ENCODE assay signal across 13 cellular contexts in genomic region chr6:113377362-113377942, GRCh38.
DNase-seq lines count a peak whose midpoint lies in the region; ATAC-seq and TF ChIP-seq lines count a peak whose summit lies in the region.
"Had no signal": no experiment of that assay in that cellular context is flagged by ENCODE, and none has a peak within 500 bp of the region (broad histone marks: within the 10 kb centered on the region; RNA-seq: fewer than 3 reads in every experiment).

No MANE protein-coding gene starts in this region.

- peaks cover 49% of the 10 kb centered on the region for H3K27me3 ChIP-seq in OCI-LY3 (ENCODE audit: low read depth, low read length)
- H3K27me3 ChIP-seq: Peyer's patch had no signal

- no peak for TF ChIP-seq CTCF in OCI-LY3 (IDR thresholded peaks at IDR 0.05; ENCODE audit: low read depth, low read length)

- no peaks in the 10 kb centered on the region for H4K20me1 ChIP-seq in OCI-LY3 (ENCODE audit: insufficient read depth, low read length)

- no peak overlapping the region for H3K4me3 Mint-ChIP-seq in activated T-cell treated with anti-CD3 and anti-CD28 coated beads, Interleukin-2, amount 50 U/mL, for 24 hours
- H3K4me3 Mint-ChIP-seq: brain had no signal

- no peaks in the 10 kb centered on the region for H3K9me3 ChIP-seq in OCI-LY3 (ENCODE audit: insufficient read depth, low read length)
- H3K9me3 ChIP-seq: Peyer's patch had no signal

- no peak overlapping the region for H3K27ac ChIP-seq in OCI-LY3 (ENCODE audit: low read length)
- H3K27ac ChIP-seq: Peyer's patch had no signal

- ATAC-seq in GM18511 (IDR thresholded peaks at IDR 0.05; ENCODE audit: unreplicated experiment) (peak; percentile 72), GM21381 (IDR thresholded peaks at IDR 0.05; ENCODE audit: unreplicated experiment) (peak; percentile 69), HG02981 (IDR thresholded peaks at IDR 0.05; ENCODE audit: unreplicated experiment) (peak; percentile 57)

- DNase-seq in NCI-H1694 treated with DMSO at 0.1 percent for 48 hours (lab: John Stamatoyannopoulos, UW) (no peak), cerebellum (ENCODE audit: low spot score) (no peak), DMS79 (lab: John Stamatoyannopoulos, UW) (no peak)
- no peak for DNase-seq in activated T-cell treated with anti-CD3 and anti-CD28 coated beads, Interleukin-2, amount 50 U/mL, for 24 hours
- DNase-seq: activated T-cell treated with anti-CD3 and anti-CD28 coated beads for 4 hours, AML-193, KG1, Peyer's patch had no signal

- H3K36me3 Mint-ChIP-seq in activated T-cell treated with anti-CD3 and anti-CD28 coated beads, Interleukin-2, amount 50 U/mL, for 24 hours (ENCODE audit: low read depth), result no peaks in the 10 kb centered on the region
- H3K36me3 Mint-ChIP-seq: brain had no signal

- H3K4me2 ChIP-seq in OCI-LY3 (ENCODE audit: low read length), result peak overlapping the region; percentile 83

- no peaks in the 10 kb centered on the region for H3K27me3 Mint-ChIP-seq in activated T-cell treated with anti-CD3 and anti-CD28 coated beads, Interleukin-2, amount 50 U/mL, for 24 hours

- no peaks in the 10 kb centered on the region for H3K79me2 ChIP-seq in OCI-LY3 (ENCODE audit: low read length)

- H3K27ac Mint-ChIP-seq in activated T-cell treated with anti-CD3 and anti-CD28 coated beads, Interleukin-2, amount 50 U/mL, for 24 hours, result no peak overlapping the region

- H3K4me3 ChIP-seq in OCI-LY3 (ENCODE audit: low read length), result peak overlapping the region; percentile 60
- H3K4me3 ChIP-seq: Peyer's patch had no signal

- H3K4me1 ChIP-seq in OCI-LY3 (ENCODE audit: low read length), result peaks cover 36% of the 10 kb centered on the region
- H3K4me1 ChIP-seq: Peyer's patch had no signal

- no peaks in the 10 kb centered on the region for H3K9me3 Mint-ChIP-seq in activated T-cell treated with anti-CD3 and anti-CD28 coated beads, Interleukin-2, amount 50 U/mL, for 24 hours
- H3K9me3 Mint-ChIP-seq: brain had no signal

- no peak overlapping the region for H3K9ac ChIP-seq in OCI-LY3 (ENCODE audit: low read length)

- no peak overlapping the region for H2AFZ ChIP-seq in OCI-LY3 (ENCODE audit: low read depth, low read length)

- no peaks in the 10 kb centered on the region for H3K36me3 ChIP-seq in OCI-LY3 (replicated peaks; ENCODE audit: low read depth, low read length)
- H3K36me3 ChIP-seq: Peyer's patch had no signal

- H3K4me1 Mint-ChIP-seq in activated T-cell treated with anti-CD3 and anti-CD28 coated beads, Interleukin-2, amount 50 U/mL, for 24 hours (ENCODE audit: low read depth), result no peaks in the 10 kb centered on the region
